In genomic region chr22:36901411-36902142, GRCh38 we compare ENCODE assay signal across 1 cellular context.
TF ChIP-seq lines count a peak whose summit lies in the region.

No MANE protein-coding gene starts in this region.

TF ChIP-seq in GM12878, 131 proteins besides CTCF, POLR2A, EP300 and RAD21 (continued from another document):
- TF ChIP-seq ZNF687 (IDR thresholded peaks at IDR 0.05): peak; percentile 66; the same call in 1 of the 2 replicates
- TF ChIP-seq CREM (IDR thresholded peaks at IDR 0.05; ENCODE audit: low read depth): no peak; the same call in 1 of the 2 replicates
